In the genomic region with DNA sequence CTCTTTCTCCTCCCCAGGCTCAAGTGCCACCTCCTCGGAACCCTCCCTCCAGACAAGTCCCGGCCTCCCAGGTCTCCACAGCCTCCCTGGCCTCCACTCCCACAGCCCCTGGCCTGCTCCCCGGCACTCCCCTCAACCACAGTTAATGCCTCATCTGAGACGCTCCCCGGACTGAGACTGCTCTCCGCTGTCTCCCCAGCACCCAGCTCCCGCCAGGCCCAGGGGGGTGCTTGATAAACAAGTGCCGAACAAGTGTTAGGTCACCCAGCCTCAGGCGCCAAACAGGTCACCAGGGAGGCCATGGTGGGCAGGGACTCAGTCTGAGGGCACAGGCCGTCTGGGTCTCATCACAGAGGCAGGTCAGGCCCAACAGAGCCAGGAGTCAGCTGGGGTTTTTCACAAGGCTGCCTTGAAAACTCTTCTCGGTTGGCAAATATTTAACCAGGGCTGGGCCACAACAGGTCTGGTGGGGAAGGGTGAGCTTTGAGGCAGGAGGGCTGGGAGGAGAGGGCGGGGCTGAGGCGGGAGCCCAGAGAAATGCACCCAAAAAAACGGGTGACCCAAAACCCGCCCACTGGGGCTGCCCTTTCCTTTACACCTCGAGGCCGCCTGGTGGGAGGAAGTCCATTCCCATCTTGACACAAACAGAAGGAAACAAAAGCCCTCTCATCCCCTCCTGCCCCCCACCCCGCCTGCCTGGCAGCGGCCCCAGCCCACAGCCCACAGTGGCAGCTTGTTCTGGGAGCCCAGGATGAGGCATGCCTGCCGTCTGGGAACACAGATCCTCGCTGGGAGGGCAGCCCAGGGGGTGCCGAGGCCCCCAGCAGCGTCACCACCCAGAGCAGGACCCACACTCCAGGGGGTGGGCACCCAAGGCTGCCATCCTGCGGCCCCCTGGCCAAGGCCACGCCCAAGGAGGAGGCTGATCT, we compare ENCODE assay signal across 8 cellular contexts.
DNase-seq lines count a peak whose midpoint lies in the region; ATAC-seq and TF ChIP-seq lines count a peak whose summit lies in the region.

No MANE protein-coding gene starts in this region.

- H3K27me3 ChIP-seq in H7 (ENCODE audit: control insufficient read depth, insufficient read depth, low read length) (no peaks in the 10 kb centered on the region), heart right ventricle (no peaks in the 10 kb centered on the region)

- peak in 7 of 8 donors; percentile 15 to 43 (median 22) for ATAC-seq in heart right ventricle
- ATAC-seq in HG03196 (IDR thresholded peaks at IDR 0.05; ENCODE audit: unreplicated experiment): no peak

- H3K4me1 ChIP-seq in heart right ventricle: peaks cover 16 to 98% (median 72%) of the 10 kb centered on the region in 9 donors

- TF ChIP-seq CTCF in heart right ventricle (IDR thresholded peaks at IDR 0.05): no peak

- H3K27ac ChIP-seq in heart right ventricle (peak overlapping the region; percentile 12 to 76 (median 54)), skin epidermis (peak overlapping the region; percentile 2 to 88 (median 78))

- no peak overlapping the region for H3K4me3 ChIP-seq in H7 (ENCODE audit: insufficient read depth, low read depth, low read length)
- H3K4me3 ChIP-seq in heart right ventricle: no peak overlapping the region
- H3K4me3 ChIP-seq in skin epidermis: no peak overlapping the region

- intact Hi-C loops in heart right ventricle (cut with DNase I): no loop called here

- in situ Hi-C loops in ACHN (cut with HindIII; ENCODE audit: low pct_ligation_motif_present, low pct_unique_long_range_greater_than_20kb, low sequenced_read_pairs): no loop called here

- WGBS in heart right ventricle, 2 donors: 60 to 72% methylated on average over 25 of the region's 25 CpGs

- H3K36me3 ChIP-seq in H7 (replicated peaks; ENCODE audit: control insufficient read depth, insufficient read depth, low read length): no peaks in the 10 kb centered on the region
- H3K36me3 ChIP-seq in heart right ventricle: peaks cover 0 to 17% (median 0%) of the 10 kb centered on the region in 9 donors

- H3K9me3 ChIP-seq in heart right ventricle: no peaks in the 10 kb centered on the region

- peak; percentile 92 for DNase-seq in ACHN
- peak; percentile 87 for DNase-seq in H7
- DNase-seq in UCSD-AML1 (lab: John Stamatoyannopoulos, UW; ENCODE audit: unreplicated experiment): peak; percentile 30
- DNase-seq in heart right ventricle: peak in 1 of 2 donors; percentile 16
- no peak for DNase-seq in GDM1 (lab: John Stamatoyannopoulos, UW)
- DNase-seq in GF-D8 (lab: John Stamatoyannopoulos, UW): no peak

Comparison
In these comparisons a context has a peak if more than half of its experiments do, and no peak if none do; other contexts are left out.
1. DNase-seq: peak in ACHN (single experiment), H7 (single experiment) and UCSD-AML1 (single experiment); none in GDM1 (single experiment) and GF-D8 (single experiment).